8 cellular contexts compared by ENCODE assay signal in the genomic region with DNA sequence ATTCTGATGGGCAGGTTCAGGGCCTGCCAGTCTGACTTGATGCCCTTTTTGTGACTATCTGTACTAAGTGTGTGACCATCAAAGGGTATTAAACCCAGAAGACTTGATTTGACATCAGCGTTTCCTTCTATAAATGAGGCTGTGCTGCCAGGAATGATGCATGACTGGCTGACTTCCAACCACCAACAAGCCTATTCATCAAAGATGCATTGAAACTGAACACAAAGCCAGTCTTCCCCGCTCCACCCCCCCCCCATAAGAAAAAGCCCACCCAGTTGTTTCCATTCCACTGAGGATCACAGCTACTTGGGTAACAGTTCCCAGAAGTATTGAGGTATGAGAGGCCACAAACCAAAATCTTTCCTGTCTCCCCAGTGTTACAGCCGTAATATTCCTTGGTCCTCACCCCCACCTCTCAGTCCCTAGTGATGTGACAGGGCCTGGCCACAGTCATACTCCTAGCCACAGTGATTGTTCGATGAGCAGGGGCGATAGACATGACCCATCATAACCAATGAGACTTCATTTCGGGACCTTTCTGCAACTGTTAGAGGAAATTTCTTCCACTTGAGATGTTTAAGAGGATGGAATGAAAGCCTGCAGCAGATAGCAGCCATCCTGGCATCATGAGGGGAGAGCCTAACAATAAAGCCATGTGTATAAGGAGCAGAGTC. TPM values are rescaled to one million over a fixed set of nuclear protein-coding genes. Genes with fewer than 3 reads are reported as not detected.
A peak's percentile ranks its signal among the peaks of the same experiment; 100 is the strongest.
DNase-seq lines count a peak whose midpoint lies in the region; ATAC-seq, FAIRE-seq and TF ChIP-seq lines count a peak whose summit lies in the region.

No MANE protein-coding gene starts in this region.

- no peak for TF ChIP-seq POLR2A in K562 (conservative IDR thresholded peaks at IDR 0.05)

- H3K79me2 ChIP-seq in K562 (ENCODE audit: control insufficient read depth, insufficient read depth, low read length), result peaks cover 54% of the 10 kb centered on the region

- POLR2A ChIA-PET in K562 (lab: Yijun Ruan, JAX), result interaction anchor here (1.2 to 2.1 kb wide), 4 partner anchors 9 to 21 kb away, joined by 4 to 8 read pairs (median 6); no protein-coding TSS in a partner anchor

- H3K4me3 ChIP-seq in K562, result no peak overlapping the region

- H3K4me2 ChIP-seq in K562 (ENCODE audit: insufficient read depth, low read length), result peak overlapping the region; percentile 59

- H3K9me3 Mint-ChIP-seq in natural killer cell treated with Interleukin-12 subunit alpha and Interleukin-12 subunit beta and Interleukin-15 and Interleukin-18, amount 100 ng/mL, for 72 hours, result no peaks in the 10 kb centered on the region

- intact Hi-C loops in K562 (cut with micrococcal nuclease), result loop anchor here (2.0 kb wide), 2 partner anchors 21 to 69 kb away; no protein-coding TSS in a partner anchor

- H3K9me3 ChIP-seq in K562 (replicated peaks; ENCODE audit: control insufficient read depth, insufficient read depth, low read depth, low read length), result no peaks in the 10 kb centered on the region

- H3K27me3 ChIP-seq in K562 (ENCODE audit: control insufficient read depth in 2 of 2, insufficient read depth in 2 of 2, low read length in 2 of 2), result no peaks in the 10 kb centered on the region

- ATAC-seq in K562, result peak; percentile 13; the same call in 2 of the 3 replicates
- ATAC-seq in natural killer cell treated with Interleukin-12 subunit alpha and Interleukin-12 subunit beta and Interleukin-15 and Interleukin-18, amount 100 ng/mL, for 72 hours, result peak in 1 of 2 donors; percentile 78
- ATAC-seq in HG03439 (IDR thresholded peaks at IDR 0.05; ENCODE audit: unreplicated experiment), result no peak

- peaks cover 3% of the 10 kb centered on the region; the same call in 1 of the 3 replicates for H3K36me3 ChIP-seq in K562 (ENCODE audit: control insufficient read depth, insufficient read depth, low read length)

- no peaks in the 10 kb centered on the region for H3K9me1 ChIP-seq in K562 (ENCODE audit: control insufficient read depth, insufficient read depth, low read length)

- peaks cover 11% of the 10 kb centered on the region for H3K36me3 Mint-ChIP-seq in natural killer cell treated with Interleukin-12 subunit alpha and Interleukin-12 subunit beta and Interleukin-15 and Interleukin-18, amount 100 ng/mL, for 72 hours

- peak overlapping the region; percentile 88 to 90 for H3K27ac Mint-ChIP-seq in natural killer cell treated with Interleukin-12 subunit alpha and Interleukin-12 subunit beta and Interleukin-15 and Interleukin-18, amount 100 ng/mL, for 72 hours

- no peak for FAIRE-seq in K562 (lab: Jason Lieb, UNC)

- H2AFZ ChIP-seq in K562 (ENCODE audit: low read depth, low read length), result peak overlapping the region; percentile 49

- peak; percentile 51 for DNase-seq in stimulated activated naive CD4-positive, alpha-beta T cell treated with Interleukin-2 at 50 U/mL for 16 hours (lab: John Stamatoyannopoulos, UW)
- no peak for DNase-seq in stimulated activated naive CD4-positive, alpha-beta T cell (lab: John Stamatoyannopoulos, UW)
- no peak for DNase-seq in K562 (ENCODE audit: extremely low read depth in 1 of 4, low spot score in 3 of 4)
- DNase-seq in natural killer cell treated with Interleukin-12 subunit alpha and Interleukin-12 subunit beta and Interleukin-15 and Interleukin-18, amount 100 ng/mL, for 72 hours (ENCODE audit: low spot score), result no peak
- DNase-seq in GM13976 (ENCODE audit: low spot score), result no peak
- no peak for DNase-seq in D341Med (ENCODE audit: low spot score)
- no peak for DNase-seq in NCI-H2227 (lab: John Stamatoyannopoulos, UW; ENCODE audit: unreplicated experiment)

- CTCF ChIA-PET in K562 (lab: Yijun Ruan, JAX; ENCODE audit: low intra/inter-chr PET ratio), result no interaction called here

- in situ Hi-C loops in K562 (cut with MboI), result no loop called here
- in situ Hi-C loops in GM13976 (cut with MboI; ENCODE audit: low sequenced_read_pairs, unreplicated experiment), result no loop called here

- H3K27me3 Mint-ChIP-seq in natural killer cell treated with Interleukin-12 subunit alpha and Interleukin-12 subunit beta and Interleukin-15 and Interleukin-18, amount 100 ng/mL, for 72 hours, result no peaks in the 10 kb centered on the region

- H3K27ac ChIP-seq in K562 (ENCODE audit: extremely low read depth, low read depth, low read length), result peak overlapping the region; percentile 77

- peak overlapping the region; percentile 90 for H3K4me3 Mint-ChIP-seq in natural killer cell treated with Interleukin-12 subunit alpha and Interleukin-12 subunit beta and Interleukin-15 and Interleukin-18, amount 100 ng/mL, for 72 hours

- 47% methylated on average over 6 of the region's 6 CpGs for WGBS in K562 (ENCODE audit: insufficient coverage, low coverage, missing lambda C conversion rate)

- TF ChIP-seq CTCF in K562 (IDR thresholded peaks at IDR 0.05 in 2 of 3, conservative IDR thresholded peaks at IDR 0.05 in 1 of 3; ENCODE audit: insufficient read depth in 2 of 3, low read depth in 1 of 3, low read length in 3 of 3) (no peak), GM13976 (IDR thresholded peaks at IDR 0.05; ENCODE audit: borderline replicate concordance, control extremely low read depth, extremely low read depth, insufficient read depth, missing control alignments) (no peak)

- TF ChIP-seq EP300 in K562 (IDR thresholded peaks at IDR 0.05; ENCODE audit: low read length), result no peak

- no peak for TF ChIP-seq RAD21 in K562 (CRISPR knock-in tag; conservative IDR thresholded peaks at IDR 0.05 in 1 of 2, IDR thresholded peaks at IDR 0.05 in 1 of 2)

- H3K4me1 ChIP-seq in K562 (replicated peaks in 1 of 2; ENCODE audit: control insufficient read depth in 2 of 2, insufficient read depth in 2 of 2, low read length in 2 of 2), result peaks cover 60 to 87% of the 10 kb centered on the region in 2 experiments

- H4K20me1 ChIP-seq in K562 (replicated peaks; ENCODE audit: control insufficient read depth, insufficient read depth, low read length), result no peaks in the 10 kb centered on the region

- no TSS peak for BruUV-seq in K562 (replicated peaks; lab: Mats Ljungman, UMichigan)

- peaks cover 50 to 55% of the 10 kb centered on the region in 2 donors for H3K4me1 Mint-ChIP-seq in natural killer cell treated with Interleukin-12 subunit alpha and Interleukin-12 subunit beta and Interleukin-15 and Interleukin-18, amount 100 ng/mL, for 72 hours (ENCODE audit: low read depth in 2 of 2)

- H3K9ac ChIP-seq in K562 (ENCODE audit: insufficient read depth in 1 of 2, low read depth in 2 of 2, low read length in 2 of 2), result peak overlapping the region; percentile 22 to 41; a peak in 3 of 4 replicates

TF ChIP-seq in K562, 482 proteins besides CTCF, POLR2A, EP300 and RAD21 (continues in another document):
- TF ChIP-seq, protein P1, sequence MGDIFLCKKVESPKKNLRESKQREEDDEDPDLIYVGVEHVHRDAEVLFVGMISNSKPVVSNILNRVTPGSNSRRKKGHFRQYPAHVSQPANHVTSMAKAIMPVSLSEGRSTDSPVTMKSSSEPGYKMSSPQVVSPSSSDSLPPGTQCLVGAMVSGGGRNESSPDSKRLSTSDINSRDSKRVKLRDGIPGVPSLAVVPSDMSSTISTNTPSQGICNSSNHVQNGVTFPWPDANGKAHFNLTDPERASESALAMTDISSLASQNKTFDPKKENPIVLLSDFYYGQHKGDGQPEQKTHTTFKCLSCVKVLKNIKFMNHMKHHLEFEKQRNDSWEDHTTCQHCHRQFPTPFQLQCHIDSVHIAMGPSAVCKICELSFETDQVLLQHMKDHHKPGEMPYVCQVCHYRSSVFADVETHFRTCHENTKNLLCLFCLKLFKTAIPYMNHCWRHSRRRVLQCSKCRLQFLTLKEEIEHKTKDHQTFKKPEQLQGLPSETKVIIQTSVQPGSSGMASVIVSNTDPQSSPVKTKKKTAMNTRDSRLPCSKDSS (IDR thresholded peaks at IDR 0.05; ENCODE audit: low read depth, partially characterized antibody), result no peak
- TF ChIP-seq, protein P2, sequence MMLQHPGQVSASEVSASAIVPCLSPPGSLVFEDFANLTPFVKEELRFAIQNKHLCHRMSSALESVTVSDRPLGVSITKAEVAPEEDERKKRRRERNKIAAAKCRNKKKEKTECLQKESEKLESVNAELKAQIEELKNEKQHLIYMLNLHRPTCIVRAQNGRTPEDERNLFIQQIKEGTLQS (IDR thresholded peaks at IDR 0.05), result no peak
- TF ChIP-seq, protein P2 (CRISPR knock-in tag; conservative IDR thresholded peaks at IDR 0.05), result 0 out of 2 replicates have a peak, but pooled peaks have one; percentile 4
- 0 out of 2 replicates have a peak, but pooled peaks have one; percentile 19 for TF ChIP-seq PTRF (tag; IDR thresholded peaks at IDR 0.05)

RNA-seq across cellular contexts. Expression of gene SH3BP5, which starts 22.6 kb away (rescaled TPM):
- total RNA-seq in K562 (2011; cell fraction: chromatin; rRNA removed; ENCODE audit: low replicate concordance), result 17.8 and 19.2 TPM in 2 replicates
- total RNA-seq in K562 (2011; cell fraction: nucleolus; rRNA removed), result 10.1 and 13.8 TPM in 2 replicates
- 11.7 and 17.1 TPM in 2 replicates for total RNA-seq in K562 (2011; cell fraction: nucleoplasm; rRNA removed)
- 14.9 and 17.1 TPM in 2 replicates for total RNA-seq in K562 (2014; rRNA removed)
- total RNA-seq in K562 (2014; rRNA removed; fragmentation: Illumina TruSeq; extraction: Trizol), result 13.5 and 15.2 TPM in 2 replicates
- 12.2 and 13.5 TPM in 2 replicates for total RNA-seq in K562 (2015; rRNA removed; fragmentation: Illumina TruSeq; extraction: Trizol)
- 13.9 and 18.6 TPM in 2 replicates for total RNA-seq in K562 (2021)
- 26.2 and 29.0 TPM in 2 replicates for polyA plus RNA-seq in K562 (2011; rRNA removed)
- 19.8 and 19.9 TPM in 2 replicates for polyA plus RNA-seq in K562 (2011; cell fraction: cytosol; rRNA removed)
- polyA plus RNA-seq in K562 (2011; cell fraction: nucleus; rRNA removed), result 18.5 and 19.8 TPM in 2 replicates
- polyA plus RNA-seq in K562 (2012), result 20.4 and 27.0 TPM in 2 replicates
- polyA plus RNA-seq in K562 (2014; fragmentation: Illumina TruSeq; extraction: Trizol), result 22.0 and 28.0 TPM in 2 replicates
- 1 to 10 TPM; 2.9 to 3.5 TPM for polyA plus RNA-seq in K562 (2014; fragmentation: Nextera tagmentation; extraction: Ambion mirVana)
- 23.4 and 24.7 TPM in 2 replicates for polyA plus RNA-seq in K562 (2014; rRNA removed)
- 15.7 and 16.1 TPM in 2 replicates for polyA minus RNA-seq in K562 (2011; rRNA and poly(A)+ RNA removed)
- polyA minus RNA-seq in K562 (2011; cell fraction: cytosol; rRNA and poly(A)+ RNA removed), result 12.2 and 14.1 TPM in 2 replicates
- polyA minus RNA-seq in K562 (2011; cell fraction: nucleus; rRNA and poly(A)+ RNA removed), result 8.8 and 12.4 TPM in 2 replicates
- 100 to 1,000 TPM in 1 of 2 donors, 10 to 100 TPM in 1; 58.5 to 165 TPM for total RNA-seq in natural killer cell treated with Interleukin-12 subunit alpha and Interleukin-12 subunit beta and Interleukin-15 and Interleukin-18, amount 100 ng/mL, for 72 hours
